19 cellular contexts compared by ENCODE assay signal in the genomic region with DNA sequence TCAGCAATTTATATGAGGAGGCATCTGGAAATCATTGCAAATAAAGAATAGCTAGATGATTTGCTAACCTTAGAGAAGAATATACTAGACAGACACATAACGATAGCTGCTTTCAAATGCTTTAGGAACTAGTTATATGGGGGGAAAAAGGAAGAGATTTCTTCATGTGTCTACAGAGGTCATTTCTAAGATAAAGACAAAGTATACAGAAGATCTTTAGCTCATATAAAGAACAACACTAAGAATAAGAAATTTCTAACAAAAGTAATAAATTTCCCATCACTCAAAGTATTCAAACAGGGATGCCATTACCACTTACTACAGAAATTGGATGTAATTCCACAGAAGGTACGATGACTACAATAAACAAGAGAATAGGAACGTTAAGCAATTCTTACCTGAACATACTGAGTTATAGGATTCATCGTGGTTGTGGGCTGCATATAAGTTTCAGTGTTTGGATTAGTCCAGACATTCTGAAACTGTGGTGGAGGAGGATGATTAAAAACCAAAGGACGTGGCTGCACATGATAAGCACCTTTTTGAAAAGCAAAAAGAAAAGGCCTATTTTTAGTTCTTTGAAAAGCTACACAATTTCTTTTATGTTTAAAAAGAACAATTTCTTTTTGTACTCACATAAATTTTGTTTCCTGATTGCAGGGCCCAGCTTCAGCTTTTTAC. TPM values are rescaled to one million over a fixed set of nuclear protein-coding genes. Genes with fewer than 3 reads are reported as not detected.
A peak's percentile ranks its signal among the peaks of the same experiment; 100 is the strongest.
DNase-seq lines count a peak whose midpoint lies in the region; ATAC-seq, FAIRE-seq and TF ChIP-seq lines count a peak whose summit lies in the region.
"Had no signal": no experiment of that assay in that cellular context is flagged by ENCODE, and none has a peak within 500 bp of the region (broad histone marks: within the 10 kb centered on the region; RNA-seq: fewer than 3 reads in every experiment).

No MANE protein-coding gene starts in this region.

- no peaks in the 10 kb centered on the region for H3K9me3 ChIP-seq in hepatocyte (ENCODE audit: low read depth)
- H3K9me3 ChIP-seq: BLaER1 had no signal

- ATAC-seq in GM18868 (IDR thresholded peaks at IDR 0.05; ENCODE audit: unreplicated experiment): peak; percentile 88
- peak; percentile 78 for ATAC-seq in HG02870 (IDR thresholded peaks at IDR 0.05; ENCODE audit: unreplicated experiment)

- no peaks in the 10 kb centered on the region for H3K79me2 ChIP-seq in hepatocyte

- no peak overlapping the region for H2AFZ ChIP-seq in hepatocyte
- H2AFZ ChIP-seq: GM23248 had no signal

- no peak overlapping the region for H3K27ac ChIP-seq in hepatocyte
- H3K27ac ChIP-seq: BLaER1, GM23248 had no signal

- H3K4me2 ChIP-seq in hepatocyte: no peak overlapping the region
- H3K4me2 ChIP-seq: BLaER1 had no signal

- H3K27me3 Mint-ChIP-seq in T-helper 2 cell treated with Interferon-gamma antibody and Interleukin-4, amounts not matched to agents 5 μg/mL and 100 μg/mL, for 36 hours (ENCODE audit: low read depth): peaks cover 57% of the 10 kb centered on the region

- no peaks in the 10 kb centered on the region for H3K36me3 ChIP-seq in hepatocyte (replicated peaks; ENCODE audit: insufficient read depth, low read depth)
- H3K36me3 ChIP-seq: BLaER1 had no signal

- H3K9me3 Mint-ChIP-seq in T-helper 2 cell treated with Interferon-gamma antibody and Interleukin-4, amounts not matched to agents 5 μg/mL and 100 μg/mL, for 36 hours: no peaks in the 10 kb centered on the region

- FAIRE-seq in GM12891 (lab: Jason Lieb, UNC): peak; percentile 74
- FAIRE-seq: kidney had no signal

- H3K4me1 Mint-ChIP-seq in T-helper 2 cell treated with Interferon-gamma antibody and Interleukin-4, amounts not matched to agents 5 μg/mL and 100 μg/mL, for 36 hours (ENCODE audit: low read depth): peaks cover 25% of the 10 kb centered on the region

- no peaks in the 10 kb centered on the region for H3K9me2 ChIP-seq in hepatocyte (replicated peaks; ENCODE audit: insufficient read depth)

- POLR2A ChIA-PET in HEK293T (lab: Yijun Ruan, JAX): no interaction called here

- WGBS in hepatocyte (ENCODE audit: low lambda C conversion rate, missing lambda C conversion rate): 79% methylated on average over 5 of the region's 5 CpGs

- TF ChIP-seq CTCF in hepatocyte (IDR thresholded peaks at IDR 0.05; ENCODE audit: poor library complexity): no peak

- no peaks in the 10 kb centered on the region for H3K36me3 Mint-ChIP-seq in T-helper 2 cell treated with Interferon-gamma antibody and Interleukin-4, amounts not matched to agents 5 μg/mL and 100 μg/mL, for 36 hours (ENCODE audit: low read depth)

- DNase-seq in GM12891 (ENCODE audit: insufficient read length, low spot score) (no peak), nucleus accumbens (lab: John Stamatoyannopoulos, UW) (no peak), NCI-H1092 treated with DMSO at 0.1 percent for 48 hours (lab: John Stamatoyannopoulos, UW) (no peak), HEK293T (ENCODE audit: extremely low spot score) (no peak), hepatocyte (ENCODE audit: low spot score) (no peak)
- peak; percentile 68 for DNase-seq in T-helper 2 cell treated with Interferon-gamma antibody and Interleukin-4, amounts not matched to agents 5 μg/mL and 100 μg/mL, for 36 hours (ENCODE audit: low spot score)
- DNase-seq: activated effector memory CD4-positive, alpha-beta T cell treated with Interleukin-2 at 50 U/mL for 16 hours; central memory CD4-positive, alpha-beta T cell; KG1; kidney; NCI-H187; NCI-H748 treated with DMSO at 0.1 percent for 48 hours; SHP77 treated with DMSO at 0.1 percent for 48 hours had no signal

- H3K4me1 ChIP-seq in hepatocyte (ENCODE audit: insufficient read depth): no peaks in the 10 kb centered on the region
- H3K4me1 ChIP-seq: BLaER1 had no signal

- TF ChIP-seq POLR2A in GM12891 (IDR thresholded peaks at IDR 0.05; ENCODE audit: low read depth, low read length): no peak

- H3K4me3 ChIP-seq in hepatocyte: no peak overlapping the region
- H3K4me3 ChIP-seq: BLaER1, GM23248 had no signal

- no peaks in the 10 kb centered on the region for H3K27me3 ChIP-seq in hepatocyte
- H3K27me3 ChIP-seq: BLaER1 had no signal

- CTCF ChIA-PET in HEK293T (lab: Yijun Ruan, JAX): interaction anchor here (0.6 kb wide), 1 partner anchor 629 kb away, joined by 5 read pairs; no protein-coding TSS in a partner anchor

- H3K4me3 Mint-ChIP-seq in T-helper 2 cell treated with Interferon-gamma antibody and Interleukin-4, amounts not matched to agents 5 μg/mL and 100 μg/mL, for 36 hours: no peak overlapping the region

- H4K20me1 ChIP-seq in hepatocyte (ENCODE audit: insufficient read depth, poor library complexity, severe bottlenecking): no peaks in the 10 kb centered on the region
- H4K20me1 ChIP-seq: BLaER1 had no signal

- H3K27ac Mint-ChIP-seq in T-helper 2 cell treated with Interferon-gamma antibody and Interleukin-4, amounts not matched to agents 5 μg/mL and 100 μg/mL, for 36 hours: peak overlapping the region; percentile 6

TF ChIP-seq in GM12891, 5 proteins besides CTCF, POLR2A, EP300 and RAD21:
- TF ChIP-seq SPI1 (IDR thresholded peaks at IDR 0.05; ENCODE audit: low read depth, low read length) (no peak), POLR2AphosphoS5 (IDR thresholded peaks at IDR 0.05; ENCODE audit: low read depth, low read length) (no peak), PAX5 (IDR thresholded peaks at IDR 0.05; ENCODE audit: insufficient read depth, low read length, severe bottlenecking) (no peak), TAF1 (IDR thresholded peaks at IDR 0.05; ENCODE audit: low read depth, low read length) (no peak), POU2F2 (IDR thresholded peaks at IDR 0.05; ENCODE audit: low read depth, low read length) (no peak)

TF ChIP-seq in HEK293T, 16 proteins besides CTCF, POLR2A, EP300 and RAD21:
- no peak for TF ChIP-seq L3MBTL2 (conservative IDR thresholded peaks at IDR 0.05)
- no peak for TF ChIP-seq ZNF384 (IDR thresholded peaks at IDR 0.05)

RNA-seq across cellular contexts. Expression of gene DAZL, which starts 8.7 kb away (rescaled TPM):
- polyA plus RNA-seq in GM12891 (2012; ENCODE audit: low read depth, missing spikeins): 0.28 TPM
- 0.33 TPM in 1 of 2 replicates, not detected in the other for total RNA-seq in hepatocyte
- not detected in 2 replicates for polyA plus RNA-seq in hepatocyte
- total RNA-seq: GM23248, kidney, renal cortical epithelial cell, temporal lobe had no signal
- polyA plus RNA-seq: GM23248 had no signal
